ENCODE assay signal across 1 cellular context in the genomic region with DNA sequence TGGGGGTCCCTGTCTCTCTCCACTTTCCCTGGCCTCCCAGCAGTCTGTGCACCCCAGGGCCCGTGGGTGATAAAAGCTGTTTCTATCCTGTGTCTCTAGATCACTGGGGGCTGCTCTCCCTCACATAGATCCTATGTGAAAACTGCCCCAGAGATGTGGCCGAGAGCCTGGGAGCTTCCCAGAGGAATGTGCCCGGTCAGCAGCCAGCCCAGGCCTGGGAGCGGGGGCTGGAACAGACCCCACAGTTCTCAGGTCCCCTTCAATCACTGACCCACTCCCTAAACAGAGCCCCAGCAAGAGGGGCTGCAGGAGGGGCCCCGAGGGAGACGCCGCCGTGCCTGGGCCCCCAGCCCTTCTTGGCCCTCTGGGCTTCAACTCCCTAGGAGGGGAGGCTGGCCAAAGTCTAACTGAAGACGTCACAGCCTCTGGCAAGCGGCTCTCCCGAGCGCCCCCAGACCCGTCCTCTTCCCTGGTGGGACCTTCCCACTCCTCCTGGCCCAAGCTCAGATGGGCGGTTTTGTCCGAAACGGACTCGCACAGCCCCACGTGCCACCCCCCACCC.
TF ChIP-seq lines count a peak whose summit lies in the region.

No MANE protein-coding gene starts in this region.

TF ChIP-seq in GM23338, 12 proteins besides CTCF, POLR2A, EP300 and RAD21 (continued from another document):
- no peak for TF ChIP-seq REST (IDR thresholded peaks at IDR 0.05; ENCODE audit: unreplicated experiment)
